ENCODE assay signal across 26 cellular contexts in genomic region chr5:181186022-181186421, GRCh38. TPM values are rescaled to one million over a fixed set of nuclear protein-coding genes. Genes with fewer than 3 reads are reported as not detected.
A peak's percentile ranks its signal among the peaks of the same experiment; 100 is the strongest.
DNase-seq lines count a peak whose midpoint lies in the region; ATAC-seq, FAIRE-seq and TF ChIP-seq lines count a peak whose summit lies in the region.
"Had no signal": no experiment of that assay in that cellular context is flagged by ENCODE, and none has a peak within 500 bp of the region (broad histone marks: within the 10 kb centered on the region; RNA-seq: fewer than 3 reads in every experiment).

No MANE protein-coding gene starts in this region.

- no peak overlapping the region for H3K4me3 ChIP-seq in Panc1 (ENCODE audit: low read depth in 2 of 2, low read length in 2 of 2)
- H3K4me3 ChIP-seq in body of pancreas = no peak overlapping the region
- no peak overlapping the region for H3K4me3 ChIP-seq in lower leg skin (ENCODE audit: low read depth, poor library complexity, severe bottlenecking)
- H3K4me3 ChIP-seq: breast epithelium, HAP-1, SJSA1 had no signal

- TF ChIP-seq CTCF in 22Rv1 (IDR thresholded peaks at IDR 0.05) (no peak), Panc1 (IDR thresholded peaks at IDR 0.05) (no peak), body of pancreas (IDR thresholded peaks at IDR 0.05) (no peak), D721Med (IDR thresholded peaks at IDR 0.05; ENCODE audit: insufficient read depth, missing control alignments) (no peak), lower leg skin (IDR thresholded peaks at IDR 0.05) (no peak)
- no peak for TF ChIP-seq CTCF in CD4-positive, alpha-beta T cell (IDR thresholded peaks at IDR 0.05)

- H3K36me3 ChIP-seq in Panc1 (ENCODE audit: control insufficient read depth, insufficient read depth, low read length) (no peaks in the 10 kb centered on the region), body of pancreas (replicated peaks in 1 of 2; ENCODE audit: insufficient read depth in 1 of 2, low read depth in 2 of 2) (no peaks in the 10 kb centered on the region)
- H3K36me3 ChIP-seq: breast epithelium, HAP-1, SJSA1 had no signal

- POLR2A ChIA-PET in CD4-positive, alpha-beta T cell (lab: Charles Lee) = interaction anchor here (1.9 to 8.3 kb wide), 6 partner anchors 13 to 75 kb away, joined by 20 to 292 read pairs (median 44); partner anchors contain the start of genes TRIM41, TRIM52 and TRIM7
- POLR2A ChIA-PET in Panc1 (lab: Charles Lee) = interaction anchor here (1.7 kb wide), 1 partner anchor 19 kb away, joined by 5 read pairs; the partner anchor contains the start of gene TRIM7
- POLR2A ChIA-PET in naive thymus-derived CD8-positive, alpha-beta T cell (lab: Charles Lee) = interaction anchor here (1.4 to 13.1 kb wide), 6 partner anchors 13 to 375 kb away, joined by 4 to 286 read pairs (median 36); partner anchors contain the start of genes TRIM41, TRIM52 and TRIM7

- 59 to 70% methylated on average over 6 of the region's 6 CpGs for WGBS in body of pancreas, 2 donors
- 74 to 82% methylated on average over 6 of the region's 6 CpGs for WGBS in lower leg skin, 2 donors

- no TSS peak for BruUV-seq in Panc1 (replicated peaks; lab: Mats Ljungman, UMichigan)

- no peaks in the 10 kb centered on the region for H3K27me3 ChIP-seq in CD4-positive, alpha-beta T cell (ENCODE audit: control insufficient read depth, insufficient read depth, low read length)
- H3K27me3 ChIP-seq in Panc1 (ENCODE audit: control insufficient read depth, insufficient read depth, low read length) = no peaks in the 10 kb centered on the region
- H3K27me3 ChIP-seq in body of pancreas = no peaks in the 10 kb centered on the region
- H3K27me3 ChIP-seq: breast epithelium, SJSA1 had no signal

- intact Hi-C loops in CD4-positive, alpha-beta T cell (cut with DNase I, micrococcal nuclease) = no loop called here
- intact Hi-C loops in Panc1 (cut with micrococcal nuclease; ENCODE audit: unreplicated experiment) (loop anchor here (10.0 kb wide), 1 partner anchor 381 kb away; the partner anchor contains the start of gene MGAT1), body of pancreas (cut with DNase I) (no loop called here), lower leg skin (cut with DNase I; ENCODE audit: low total_unique reads) (no loop called here)

- no peak for DNase-seq in CD4-positive, alpha-beta T cell
- DNase-seq in Panc1 (ENCODE audit: low read depth, low spot score) (no peak), body of pancreas (no peak), D721Med (ENCODE audit: insufficient read length, low spot score) (no peak), lower leg skin (ENCODE audit: low spot score in 2 of 2) (no peak), DMS53 (lab: John Stamatoyannopoulos, UW) (no peak)
- no peak for DNase-seq in naive thymus-derived CD8-positive, alpha-beta T cell
- DNase-seq: activated CD4-positive, alpha-beta T cell treated with anti-CD3 and anti-CD28 coated beads for 1 hour; activated T-cell treated with anti-CD3 and anti-CD28 coated beads for 4 hours; C1 segment of cervical spinal cord; effector CD4-positive, alpha-beta T cell; GF-D8; hypothalamus; mesendoderm; NCI-H1436; NCI-H2081 treated with DMSO at 0.1 percent for 48 hours; NCI-H345; nucleus accumbens; trophoblast cell had no signal

- peak overlapping the region; percentile 49 for H3K4me3 Mint-ChIP-seq in CD4-positive, alpha-beta T cell
- H3K4me3 Mint-ChIP-seq in naive thymus-derived CD8-positive, alpha-beta T cell = peak overlapping the region in 4 of 10 donors; percentile 33 to 59 (median 41)

- peaks cover 45% of the 10 kb centered on the region for H3K36me3 Mint-ChIP-seq in CD4-positive, alpha-beta T cell (ENCODE audit: low read depth)
- H3K36me3 Mint-ChIP-seq in naive thymus-derived CD8-positive, alpha-beta T cell = peaks cover 0 to 7% (median 4%) of the 10 kb centered on the region in 3 donors

- peak overlapping the region; percentile 99 for H3K27ac Mint-ChIP-seq in CD4-positive, alpha-beta T cell
- H3K27ac Mint-ChIP-seq in naive thymus-derived CD8-positive, alpha-beta T cell = peak overlapping the region in 8 of 10 donors; percentile 2 to 93 (median 38)

- no peak for ATAC-seq in CD4-positive, alpha-beta T cell (ENCODE audit: poor library complexity)
- ATAC-seq in Panc1 = no peak
- ATAC-seq in naive thymus-derived CD8-positive, alpha-beta T cell = no peak
- no peak for ATAC-seq in body of pancreas

- CTCF ChIA-PET in CD4-positive, alpha-beta T cell (lab: Charles Lee) = interaction anchor here (2.2 to 2.6 kb wide), 2 partner anchors 14 to 75 kb away, joined by 21 to 23 read pairs; partner anchors contain the start of gene TRIM52
- CTCF ChIA-PET in Panc1 (lab: Charles Lee) = interaction anchor here (0.6 kb wide), 3 partner anchors 15 to 326 kb away, joined by 3 to 6 read pairs (median 3); no protein-coding TSS in a partner anchor

- in situ Hi-C loops in Panc1 (cut with HindIII; ENCODE audit: low pct_unique_long_range_greater_than_20kb, low sequenced_read_pairs) = no loop called here

- H3K9me3 ChIP-seq in CD4-positive, alpha-beta T cell (ENCODE audit: control insufficient read depth, low read length) = no peaks in the 10 kb centered on the region
- no peaks in the 10 kb centered on the region for H3K9me3 ChIP-seq in Panc1 (ENCODE audit: control insufficient read depth, insufficient read depth, low read depth, low read length)
- no peaks in the 10 kb centered on the region for H3K9me3 ChIP-seq in body of pancreas
- H3K9me3 ChIP-seq: breast epithelium, SJSA1 had no signal

- H3K27me3 Mint-ChIP-seq in CD4-positive, alpha-beta T cell = peaks cover 24% of the 10 kb centered on the region
- H3K27me3 Mint-ChIP-seq in naive thymus-derived CD8-positive, alpha-beta T cell = peaks cover 0 to 7% (median 0%) of the 10 kb centered on the region in 5 donors

- TF ChIP-seq POLR2A in body of pancreas (IDR thresholded peaks at IDR 0.05) = no peak
- TF ChIP-seq POLR2A in lower leg skin (IDR thresholded peaks at IDR 0.05) = no peak

- H3K9me3 Mint-ChIP-seq in CD4-positive, alpha-beta T cell = peaks cover 4% of the 10 kb centered on the region
- H3K9me3 Mint-ChIP-seq in naive thymus-derived CD8-positive, alpha-beta T cell = peaks cover 0 to 10% (median 0%) of the 10 kb centered on the region in 9 donors

- H3K27ac ChIP-seq in 22Rv1 = 0 out of 2 replicates have a peak overlapping the region, but pooled peaks have one; percentile 97
- no peak overlapping the region for H3K27ac ChIP-seq in CD4-positive, alpha-beta T cell (ENCODE audit: low read depth, low read length)
- peak overlapping the region; percentile 11; the same call in 1 of the 2 replicates for H3K27ac ChIP-seq in Panc1 (ENCODE audit: low read length)
- H3K27ac ChIP-seq in body of pancreas = no peak overlapping the region
- H3K27ac ChIP-seq: breast epithelium had no signal

- H3K4me1 Mint-ChIP-seq in CD4-positive, alpha-beta T cell (ENCODE audit: low read depth) = peaks cover 66% of the 10 kb centered on the region
- H3K4me1 Mint-ChIP-seq in naive thymus-derived CD8-positive, alpha-beta T cell = peaks cover 18 to 52% (median 47%) of the 10 kb centered on the region in 4 donors

- FAIRE-seq in D721Med (lab: Jason Lieb, UNC) = no peak
- FAIRE-seq: HTR-8/SVneo had no signal

- peaks cover 12% of the 10 kb centered on the region for H3K4me1 ChIP-seq in Panc1 (ENCODE audit: control insufficient read depth, insufficient read depth, low read length)
- H3K4me1 ChIP-seq in body of pancreas = peaks cover 34% of the 10 kb centered on the region
- H3K4me1 ChIP-seq: breast epithelium, HAP-1 had no signal

RNA-seq across cellular contexts. Expression of gene TRIM7, which starts 19.0 kb away (rescaled TPM):
- 1 to 10 TPM; 3.4 to 3.8 TPM for total RNA-seq in CD4-positive, alpha-beta T cell
- 25.8 TPM for total RNA-seq in Panc1 (2021; ENCODE audit: unreplicated experiment)
- 21.3 TPM for polyA plus RNA-seq in Panc1 (2012; ENCODE audit: insufficient read length)
- total RNA-seq in naive thymus-derived CD8-positive, alpha-beta T cell = 1 to 10 TPM; 3.7 to 4.2 TPM
- under 1 TPM in 1 of 3 donors, not detected in 2; 0.40 TPM for polyA plus RNA-seq in naive thymus-derived CD8-positive, alpha-beta T cell
- total RNA-seq in body of pancreas = 10 to 100 TPM; 11.5 to 17.9 TPM
- total RNA-seq in lower leg skin = 100 to 1,000 TPM in 2 of 4 donors, 10 to 100 TPM in 2; 77.2 to 144 (median 89.8) TPM

RNA-seq across cellular contexts. Expression of gene TRIM41, which starts 37.1 kb away (rescaled TPM):
- total RNA-seq in CD4-positive, alpha-beta T cell = 10 to 100 TPM; 21.4 to 24.0 TPM
- total RNA-seq in Panc1 (2021; ENCODE audit: unreplicated experiment) (58.3 TPM), body of pancreas (10 to 100 TPM; 12.5 to 15.2 TPM), lower leg skin (10 to 100 TPM; 14.7 to 19.8 (median 18.0) TPM)
- 72.2 TPM for polyA plus RNA-seq in Panc1 (2012; ENCODE audit: insufficient read length)
- 10 to 100 TPM; 33.3 to 40.7 TPM for total RNA-seq in naive thymus-derived CD8-positive, alpha-beta T cell
- polyA plus RNA-seq in naive thymus-derived CD8-positive, alpha-beta T cell = 1 to 10 TPM; 1.1 to 2.6 (median 1.6) TPM

RNA-seq across cellular contexts. Expression of gene OR2V2, which starts 38.6 kb away (rescaled TPM):
- not detected for total RNA-seq in CD4-positive, alpha-beta T cell
- total RNA-seq in Panc1 (2021; ENCODE audit: unreplicated experiment) = not detected
- polyA plus RNA-seq in Panc1 (2012; ENCODE audit: insufficient read length) = not detected
- not detected for total RNA-seq in naive thymus-derived CD8-positive, alpha-beta T cell
- polyA plus RNA-seq in naive thymus-derived CD8-positive, alpha-beta T cell = not detected
- total RNA-seq in body of pancreas = not detected
- total RNA-seq in lower leg skin = not detected
- total RNA-seq: breast epithelium, pulmonary artery endothelial cell, RPMI7951, SJSA1 had no signal

RNA-seq across cellular contexts. Expression of gene OR2V1, which starts 55.1 kb away (rescaled TPM):
- not detected for total RNA-seq in CD4-positive, alpha-beta T cell
- total RNA-seq in Panc1 (2021; ENCODE audit: unreplicated experiment) (not detected), body of pancreas (not detected), lower leg skin (not detected)
- not detected for polyA plus RNA-seq in Panc1 (2012; ENCODE audit: insufficient read length)
- not detected for total RNA-seq in naive thymus-derived CD8-positive, alpha-beta T cell
- not detected for polyA plus RNA-seq in naive thymus-derived CD8-positive, alpha-beta T cell
- total RNA-seq: breast epithelium, pulmonary artery endothelial cell, RPMI7951, SJSA1 had no signal

RNA-seq across cellular contexts. Expression of gene RACK1, which starts 57.7 kb away (rescaled TPM):
- 1,000 to 10,000 TPM; 2,499 to 2,682 TPM for total RNA-seq in CD4-positive, alpha-beta T cell
- total RNA-seq in Panc1 (2021; ENCODE audit: unreplicated experiment) = 1,623 TPM
- polyA plus RNA-seq in Panc1 (2012; ENCODE audit: insufficient read length) = 2,695 TPM
- total RNA-seq in naive thymus-derived CD8-positive, alpha-beta T cell = 1,000 to 10,000 TPM; 2,236 to 2,371 TPM
- 1,000 to 10,000 TPM; 2,449 to 2,566 (median 2,565) TPM for polyA plus RNA-seq in naive thymus-derived CD8-positive, alpha-beta T cell
- total RNA-seq in body of pancreas = 1,000 to 10,000 TPM; 1,136 to 1,977 TPM
- total RNA-seq in lower leg skin = 1,000 to 10,000 TPM; 3,064 to 4,085 (median 3,503) TPM

Comparison
In these comparisons a context has a peak if more than half of its experiments do, and no peak if none do; other contexts are left out.
1. H3K27ac ChIP-seq: peak in 22Rv1 (single experiment) and Panc1 (single experiment); none in CD4-positive, alpha-beta T cell (single experiment) and body of pancreas (0 of 4).